1 cellular context compared by ENCODE assay signal in genomic region chr11:66373261-66373660, GRCh38.
TF ChIP-seq lines count a peak whose summit lies in the region.

No MANE protein-coding gene starts in this region.

TF ChIP-seq in endothelial cell of umbilical vein, 7 proteins besides CTCF, POLR2A, EP300 and RAD21:
- no peak for TF ChIP-seq POLR2AphosphoS5 (IDR thresholded peaks at IDR 0.05; ENCODE audit: insufficient read depth, low read depth, low read length)
- TF ChIP-seq GATA2 (IDR thresholded peaks at IDR 0.05; ENCODE audit: insufficient read depth, insufficient read length, low read depth, low read length): no peak
- no peak for TF ChIP-seq FOS (IDR thresholded peaks at IDR 0.05; ENCODE audit: borderline replicate concordance, insufficient read depth, low read length)
- TF ChIP-seq, protein P1, sequence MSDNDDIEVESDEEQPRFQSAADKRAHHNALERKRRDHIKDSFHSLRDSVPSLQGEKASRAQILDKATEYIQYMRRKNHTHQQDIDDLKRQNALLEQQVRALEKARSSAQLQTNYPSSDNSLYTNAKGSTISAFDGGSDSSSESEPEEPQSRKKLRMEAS (IDR thresholded peaks at IDR 0.05; ENCODE audit: insufficient read depth, insufficient read length): no peak
- TF ChIP-seq EZH2 (IDR thresholded peaks at IDR 0.05; ENCODE audit: borderline replicate concordance, low read depth, low read length, severe bottlenecking): no peak
- no peak for TF ChIP-seq MYC (IDR thresholded peaks at IDR 0.05; ENCODE audit: low read depth, low read length)
- TF ChIP-seq JUN (IDR thresholded peaks at IDR 0.05; ENCODE audit: borderline replicate concordance, insufficient read depth, insufficient read length, low read depth): no peak
